Comparison of ENCODE assay signal across 26 cellular contexts in the genomic region with DNA sequence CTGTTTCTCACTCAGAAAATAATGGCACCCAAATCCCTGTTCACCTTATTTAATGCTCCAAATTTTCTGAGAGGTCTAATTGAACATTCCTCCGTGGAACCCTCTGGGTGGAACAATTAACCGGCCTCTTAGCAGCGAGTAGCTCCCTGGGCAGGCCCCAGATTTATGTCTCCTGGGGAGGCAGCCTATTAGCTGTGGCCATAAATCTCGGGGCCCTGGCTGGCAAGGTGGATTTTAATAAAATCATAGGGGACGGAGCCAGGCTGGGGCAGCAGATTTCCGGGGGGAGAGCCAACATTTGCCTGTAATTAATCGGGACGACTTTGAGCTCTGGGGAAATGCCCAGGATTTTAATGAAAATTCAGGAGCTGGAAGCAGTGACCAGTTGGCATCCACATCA. TPM values are rescaled to one million over a fixed set of nuclear protein-coding genes. Genes with fewer than 3 reads are reported as not detected.
"Had no signal": no experiment of that assay in that cellular context is flagged by ENCODE, and none has a peak within 500 bp of the region (broad histone marks: within the 10 kb centered on the region; RNA-seq: fewer than 3 reads in every experiment).

No MANE protein-coding gene starts in this region.

- H3K36me3 Mint-ChIP-seq: activated CD8-positive, alpha-beta memory T cell treated with anti-CD3 and anti-CD28 coated beads, Interleukin-2, amount 10 ng/mL, durations not matched to agents 7 days and 5 days; activated naive CD4-positive, alpha-beta T cell treated with anti-CD3 and anti-CD28 coated beads, Interleukin-2, amount 50 U/mL, for 24 hours; natural killer cell; stimulated activated effector memory CD8-positive, alpha-beta T cell treated with anti-CD3 and anti-CD28 coated beads, Interleukin-12 subunit alpha, Interleukin-12 subunit beta, amount 100 ng/mL, for 72 hours; WTC11 had no signal

- H3K27ac Mint-ChIP-seq: activated CD8-positive, alpha-beta memory T cell treated with anti-CD3 and anti-CD28 coated beads, Interleukin-2, amount 10 ng/mL, durations not matched to agents 7 days and 5 days; activated CD8-positive, alpha-beta T cell treated with anti-CD3 and anti-CD28 coated beads, Interleukin-2, amount 10 ng/mL, durations not matched to agents 7 days and 5 days; activated naive CD4-positive, alpha-beta T cell treated with anti-CD3 and anti-CD28 coated beads, Interleukin-2, amount 50 U/mL, for 24 hours; activated naive CD8-positive, alpha-beta T cell treated with anti-CD3 and anti-CD28 coated beads, Interleukin-2, amount 50 U/mL, for 24 hours; activated T-helper 2 cell treated with anti-CD3 and anti-CD28 coated beads, Interferon-gamma antibody, Interleukin-2, Interleukin-4, amounts not matched to agents 10 μg/mL and 5 μg/mL and 100 μg/mL, durations not matched to agents 14 hours and 24 hours and 36 hours; memory B cell; natural killer cell; stimulated activated effector memory CD8-positive, alpha-beta T cell treated with anti-CD3 and anti-CD28 coated beads, Interleukin-12 subunit alpha, Interleukin-12 subunit beta, amount 100 ng/mL, for 72 hours; stimulated activated naive CD8-positive, alpha-beta T cell treated with anti-CD3 and anti-CD28 coated beads, Interleukin-15, amount 100 ng/mL, for 72 hours; WTC11 had no signal

- H3K9me3 ChIP-seq: right lobe of liver, thyroid gland, vagina had no signal

- H3K27ac ChIP-seq: breast epithelium, esophagus muscularis mucosa, foreskin keratinocyte, right lobe of liver, skin epidermis, thyroid gland, upper lobe of left lung, vagina had no signal

- H3K4me3 ChIP-seq: breast epithelium, esophagus muscularis mucosa, right lobe of liver, skin epidermis, thyroid gland, upper lobe of left lung, vagina had no signal

- H3K4me1 ChIP-seq: breast epithelium, esophagus muscularis mucosa, foreskin keratinocyte, thyroid gland, upper lobe of left lung, vagina had no signal

- H3K4me3 Mint-ChIP-seq: activated CD8-positive, alpha-beta memory T cell treated with anti-CD3 and anti-CD28 coated beads, Interleukin-2, amount 10 ng/mL, durations not matched to agents 7 days and 5 days; activated CD8-positive, alpha-beta T cell treated with anti-CD3 and anti-CD28 coated beads, Interleukin-2, amount 10 ng/mL, durations not matched to agents 7 days and 5 days; activated naive CD4-positive, alpha-beta T cell treated with anti-CD3 and anti-CD28 coated beads, Interleukin-2, amount 50 U/mL, for 24 hours; activated naive CD8-positive, alpha-beta T cell treated with anti-CD3 and anti-CD28 coated beads, Interleukin-2, amount 50 U/mL, for 24 hours; memory B cell; natural killer cell; stimulated activated effector memory CD8-positive, alpha-beta T cell treated with anti-CD3 and anti-CD28 coated beads, Interleukin-12 subunit alpha, Interleukin-12 subunit beta, amount 100 ng/mL, for 72 hours; stimulated activated naive CD8-positive, alpha-beta T cell treated with anti-CD3 and anti-CD28 coated beads, Interleukin-15, amount 100 ng/mL, for 72 hours; WTC11 had no signal

- H3K36me3 ChIP-seq: breast epithelium, esophagus muscularis mucosa, right lobe of liver, thyroid gland, upper lobe of left lung, vagina had no signal

- ATAC-seq: activated CD8-positive, alpha-beta memory T cell treated with anti-CD3 and anti-CD28 coated beads, Interleukin-2, amount 10 ng/mL, durations not matched to agents 7 days and 5 days; activated CD8-positive, alpha-beta T cell treated with anti-CD3 and anti-CD28 coated beads, Interleukin-2, amount 10 ng/mL, durations not matched to agents 7 days and 5 days; activated naive CD8-positive, alpha-beta T cell treated with anti-CD3 and anti-CD28 coated beads, Interleukin-2, amount 50 U/mL, for 24 hours; foreskin keratinocyte; left colon; natural killer cell; right lobe of liver; stimulated activated effector memory CD8-positive, alpha-beta T cell treated with anti-CD3 and anti-CD28 coated beads, Interleukin-12 subunit alpha, Interleukin-12 subunit beta, amount 100 ng/mL, for 72 hours; stimulated activated naive CD8-positive, alpha-beta T cell treated with anti-CD3 and anti-CD28 coated beads, Interleukin-15, amount 100 ng/mL, for 72 hours; WTC11 had no signal

- DNase-seq: activated CD4-positive, alpha-beta T cell treated with anti-CD3 and anti-CD28 coated beads for 1 hour; activated CD8-positive, alpha-beta memory T cell treated with anti-CD3 and anti-CD28 coated beads, Interleukin-2, amount 10 ng/mL, durations not matched to agents 7 days and 5 days; activated CD8-positive, alpha-beta T cell treated with anti-CD3 and anti-CD28 coated beads, Interleukin-2, amount 10 ng/mL, durations not matched to agents 7 days and 5 days; activated naive CD8-positive, alpha-beta T cell treated with anti-CD3 and anti-CD28 coated beads, Interleukin-2, amount 50 U/mL, for 24 hours; activated T-cell treated with anti-CD3 and anti-CD28 coated beads, Interleukin-2, amount 50 U/mL, for 48 hours; central memory CD4-positive, alpha-beta T cell; foreskin keratinocyte; kidney; left colon; natural killer cell; right lobe of liver; stimulated activated CD4-positive, alpha-beta T cell treated with anti-CD3 and anti-CD28 coated beads, Interleukin-4, amount 100 ng/mL, for 24 hours; stimulated activated naive CD8-positive, alpha-beta T cell treated with anti-CD3 and anti-CD28 coated beads, Interleukin-15, amount 100 ng/mL, for 72 hours; T-helper 2 cell; thyroid gland; upper lobe of left lung had no signal

- H3K4me1 Mint-ChIP-seq: activated CD8-positive, alpha-beta memory T cell treated with anti-CD3 and anti-CD28 coated beads, Interleukin-2, amount 10 ng/mL, durations not matched to agents 7 days and 5 days; activated naive CD4-positive, alpha-beta T cell treated with anti-CD3 and anti-CD28 coated beads, Interleukin-2, amount 50 U/mL, for 24 hours; activated naive CD8-positive, alpha-beta T cell treated with anti-CD3 and anti-CD28 coated beads, Interleukin-2, amount 50 U/mL, for 24 hours; memory B cell; natural killer cell; stimulated activated effector memory CD8-positive, alpha-beta T cell treated with anti-CD3 and anti-CD28 coated beads, Interleukin-12 subunit alpha, Interleukin-12 subunit beta, amount 100 ng/mL, for 72 hours; stimulated activated naive CD8-positive, alpha-beta T cell treated with anti-CD3 and anti-CD28 coated beads, Interleukin-15, amount 100 ng/mL, for 72 hours had no signal

RNA-seq across cellular contexts. Expression of gene MSX1, which starts 49.1 kb away (rescaled TPM):
- total RNA-seq: activated CD8-positive, alpha-beta T cell treated with anti-CD3 and anti-CD28 coated beads, Interleukin-2, amount 10 ng/mL, durations not matched to agents 7 days and 5 days; activated T-helper 2 cell treated with anti-CD3 and anti-CD28 coated beads, Interferon-gamma antibody, Interleukin-2, Interleukin-4, amounts not matched to agents 10 μg/mL and 5 μg/mL and 100 μg/mL, durations not matched to agents 14 hours and 24 hours and 36 hours; mononuclear cell; natural killer cell had no signal
